In genomic region chr6:22053385-22053997, GRCh38 we compare ENCODE assay signal across 27 cellular contexts.
A peak's percentile ranks its signal among the peaks of the same experiment; 100 is the strongest.
DNase-seq lines count a peak whose midpoint lies in the region; FAIRE-seq and TF ChIP-seq lines count a peak whose summit lies in the region.
"Had no signal": no experiment of that assay in that cellular context is flagged by ENCODE, and none has a peak within 500 bp of the region (broad histone marks: within the 10 kb centered on the region; RNA-seq: fewer than 3 reads in every experiment).

No MANE protein-coding gene starts in this region.

- TF ChIP-seq CTCF in osteoblast (IDR thresholded peaks at IDR 0.05; ENCODE audit: extremely low read depth, low read depth, low read length), result no peak

- H3K79me2 ChIP-seq in osteoblast (ENCODE audit: insufficient read depth, low read length), result no peaks in the 10 kb centered on the region

- H3K4me1 ChIP-seq in osteoblast (ENCODE audit: insufficient read depth, low read length), result no peaks in the 10 kb centered on the region
- H3K4me1 ChIP-seq: BE2C, neural progenitor cell, thyroid gland had no signal

- TF ChIP-seq POLR2A in GM12892 (IDR thresholded peaks at IDR 0.05; ENCODE audit: low read depth, low read length), result no peak

- no peaks in the 10 kb centered on the region for H4K20me1 ChIP-seq in osteoblast (ENCODE audit: insufficient read depth, low read length)

- no peak overlapping the region for H2AFZ ChIP-seq in osteoblast (ENCODE audit: low read length)
- H2AFZ ChIP-seq: neural progenitor cell had no signal

- DNase-seq in GM12892 (ENCODE audit: insufficient read length) (no peak), LHCN-M2 (ENCODE audit: low read depth) (peak; percentile 52), UCSD-AML1 (lab: John Stamatoyannopoulos, UW; ENCODE audit: unreplicated experiment) (peak; percentile 42), osteoblast (ENCODE audit: insufficient read length, low spot score, missing footprints) (peak; percentile 22), NCI-H1930 (lab: John Stamatoyannopoulos, UW) (no peak), NCI-H526 (lab: John Stamatoyannopoulos, UW) (no peak), OCI-M1 (lab: John Stamatoyannopoulos, UW) (no peak)
- no peak for DNase-seq in activated naive CD4-positive, alpha-beta T cell (lab: John Stamatoyannopoulos, UW)
- DNase-seq: activated CD8-positive, alpha-beta memory T cell treated with anti-CD3 and anti-CD28 coated beads for 24 hours; activated effector memory CD4-positive, alpha-beta T cell treated with Interleukin-2 at 50 U/mL for 16 hours; anterior cingulate cortex; BE2C; CD8-positive, alpha-beta T cell; effector CD4-positive, alpha-beta T cell; EL; NCI-H1092; NCI-H226; right cardiac atrium; SHP77 treated with DMSO at 0.1 percent for 48 hours; stimulated activated CD4-positive, alpha-beta T cell treated with anti-CD3 and anti-CD28 coated beads, Interleukin-1b, Interleukin-23, amount 100 ng/mL, for 48 hours; T-helper 2 cell; thyroid gland had no signal

- no peaks in the 10 kb centered on the region for H3K9me3 ChIP-seq in osteoblast (ENCODE audit: low read depth, low read length)
- H3K9me3 ChIP-seq: BE2C, thyroid gland, vagina had no signal

- H3K36me3 ChIP-seq in osteoblast (ENCODE audit: insufficient read depth, low read length), result no peaks in the 10 kb centered on the region
- H3K36me3 ChIP-seq: BE2C, cardiac muscle cell, neural progenitor cell, thyroid gland, vagina had no signal

- peak; percentile 60 for FAIRE-seq in GM12892 (lab: Jason Lieb, UNC)
- FAIRE-seq: colon, RCC 7860 had no signal

- no peaks in the 10 kb centered on the region for H3K27me3 ChIP-seq in osteoblast (ENCODE audit: insufficient read depth, low read length)
- H3K27me3 ChIP-seq: BE2C, cardiac muscle cell, neural progenitor cell, thyroid gland, vagina had no signal

- H3K4me3 ChIP-seq in osteoblast (ENCODE audit: insufficient read depth, low read length), result no peak overlapping the region
- H3K4me3 ChIP-seq: cardiac muscle cell, neural progenitor cell, thyroid gland, vagina had no signal

- H3K27ac ChIP-seq in osteoblast (ENCODE audit: low read depth, low read length), result no peak overlapping the region
- H3K27ac ChIP-seq: cardiac muscle cell, neural progenitor cell, thyroid gland, vagina had no signal

- peak overlapping the region; percentile 31 for H3K4me2 ChIP-seq in osteoblast (ENCODE audit: insufficient read depth, low read length)
- H3K4me2 ChIP-seq: neural progenitor cell had no signal

Comparison
In these comparisons a context has a peak if more than half of its experiments do, and no peak if none do; other contexts are left out.
1. DNase-seq: peak in LHCN-M2 (single experiment), UCSD-AML1 (single experiment) and osteoblast (single experiment); none in GM12892 (single experiment), NCI-H1930 (0 of 2), NCI-H526 (0 of 2), OCI-M1 (single experiment) and activated naive CD4-positive, alpha-beta T cell (0 of 4).